In the genomic region with DNA sequence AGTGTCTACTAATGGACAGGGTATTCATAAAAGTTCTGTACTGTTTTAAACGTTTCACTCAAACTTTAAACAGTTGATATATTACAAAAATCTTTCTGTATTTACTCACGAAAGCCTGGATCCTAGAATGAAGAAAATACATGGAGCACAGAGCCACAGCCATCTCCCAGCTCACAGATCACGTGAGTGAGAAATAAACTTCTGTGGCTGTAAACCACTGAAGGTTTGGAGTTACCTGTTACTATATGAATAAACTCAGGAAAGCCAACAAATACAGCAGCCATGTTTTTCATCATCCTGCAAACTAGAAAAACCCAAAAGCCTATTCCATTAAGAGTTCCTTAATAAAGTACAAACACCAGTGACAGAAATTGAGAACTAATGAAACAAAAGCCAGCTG, we compare ENCODE assay signal across 8 cellular contexts. TPM values are rescaled to one million over a fixed set of nuclear protein-coding genes. Genes with fewer than 3 reads are reported as not detected.
DNase-seq lines count a peak whose midpoint lies in the region; ATAC-seq and TF ChIP-seq lines count a peak whose summit lies in the region.

No MANE protein-coding gene starts in this region.

- H3K27ac ChIP-seq in SK-N-MC (peak overlapping the region; percentile 73; the same call in 1 of the 2 replicates), fibroblast of lung (ENCODE audit: insufficient read depth, low read length) (peak overlapping the region; percentile 95)

- no peak for TF ChIP-seq CTCF in fibroblast of lung (conservative IDR thresholded peaks at IDR 0.05 in 1 of 2, IDR thresholded peaks at IDR 0.05 in 1 of 2; ENCODE audit: low read depth in 1 of 2, low read length in 2 of 2)

- H4K20me1 ChIP-seq in fibroblast of lung (ENCODE audit: control insufficient read depth, extremely low read depth, insufficient read depth, low read length): no peaks in the 10 kb centered on the region

- no peaks in the 10 kb centered on the region for H3K27me3 ChIP-seq in fibroblast of lung (ENCODE audit: control insufficient read depth, insufficient read depth, low read length)

- H3K4me3 ChIP-seq in SK-N-MC (peak overlapping the region; percentile 97), fibroblast of lung (replicated peaks in 1 of 4; ENCODE audit: control extremely low read depth in 1 of 4, insufficient read depth in 1 of 4, low read depth in 3 of 4, low read length in 4 of 4) (peak overlapping the region; percentile 86 to 100 (median 94))

- H3K9me3 ChIP-seq in SK-N-MC (ENCODE audit: low read depth, low read length): no peaks in the 10 kb centered on the region
- no peaks in the 10 kb centered on the region for H3K9me3 ChIP-seq in fibroblast of lung (ENCODE audit: control insufficient read depth, insufficient read depth, low read depth, low read length)

- no peak overlapping the region for H2AFZ ChIP-seq in fibroblast of lung (ENCODE audit: low read length)

- peaks cover 57% of the 10 kb centered on the region for H3K79me2 ChIP-seq in fibroblast of lung (ENCODE audit: control insufficient read depth, insufficient read depth, low read length)

- H3K9ac ChIP-seq in SK-N-MC (ENCODE audit: insufficient read length): peak overlapping the region; percentile 98
- peak overlapping the region; percentile 82 for H3K9ac ChIP-seq in fibroblast of lung (ENCODE audit: insufficient read depth, low read length)

- H3K4me2 ChIP-seq in fibroblast of lung (ENCODE audit: extremely low read depth, insufficient read depth, low read length): peak overlapping the region; percentile 97

- H3K36me3 ChIP-seq in SK-N-MC (ENCODE audit: insufficient read depth, low read length) (peaks cover 25% of the 10 kb centered on the region), fibroblast of lung (ENCODE audit: control insufficient read depth, insufficient read depth, low read length) (no peaks in the 10 kb centered on the region)

- peaks cover 9% of the 10 kb centered on the region for H3K4me1 ChIP-seq in fibroblast of lung (ENCODE audit: control insufficient read depth, extremely low read depth, insufficient read depth, low read length)

- DNase-seq in EH (ENCODE audit: low read depth) (peak; percentile 9), SK-N-MC (ENCODE audit: low read depth, low spot score) (no peak), fibroblast of lung (ENCODE audit: low read depth in 2 of 2) (no peak), pons (ENCODE audit: low spot score) (peak; percentile 29), NCI-H2107 (lab: John Stamatoyannopoulos, UW) (no peak), hypothalamus (lab: John Stamatoyannopoulos, UW) (no peak), GF-D8 (lab: John Stamatoyannopoulos, UW) (no peak)

- no peak for ATAC-seq in HG03280 (IDR thresholded peaks at IDR 0.05; ENCODE audit: unreplicated experiment)

RNA-seq across cellular contexts. Expression of a gene that starts 0.9 kb away (rescaled TPM):
- 18.8 and 19.3 TPM in 2 replicates for total RNA-seq in fibroblast of lung
- 15.3 and 19.4 TPM in 2 replicates for polyA plus RNA-seq in fibroblast of lung
- 11.9 and 12.6 TPM in 2 replicates for polyA plus RNA-seq in fibroblast of lung (2012)
- polyA minus RNA-seq in fibroblast of lung (ENCODE audit: low replicate concordance): 1.3 and 4.1 TPM in 2 replicates

RNA-seq across cellular contexts. Expression of a gene that starts 34.6 kb away (rescaled TPM):
- total RNA-seq in fibroblast of lung: 381 and 1,015 TPM in 2 replicates
- 779 and 983 TPM in 2 replicates for polyA plus RNA-seq in fibroblast of lung
- polyA plus RNA-seq in fibroblast of lung (2012): 618 and 749 TPM in 2 replicates
- polyA minus RNA-seq in fibroblast of lung (ENCODE audit: low replicate concordance): 27.7 and 36.5 TPM in 2 replicates

Comparison
In these comparisons a context has a peak if more than half of its experiments do, and no peak if none do; other contexts are left out.
1. DNase-seq: peak in EH (single experiment) and pons (single experiment); none in SK-N-MC (single experiment), fibroblast of lung (0 of 2), NCI-H2107 (single experiment), hypothalamus (0 of 51) and GF-D8 (single experiment).